In genomic region chr3:50515565-50516047, GRCh38 we compare ENCODE assay signal across 8 cellular contexts. TPM values are rescaled to one million over a fixed set of nuclear protein-coding genes. Genes with fewer than 3 reads are reported as not detected.
A peak's percentile ranks its signal among the peaks of the same experiment; 100 is the strongest.
DNase-seq lines count a peak whose midpoint lies in the region; ATAC-seq, FAIRE-seq and TF ChIP-seq lines count a peak whose summit lies in the region.

No MANE protein-coding gene starts in this region.

- in situ Hi-C loops in Caki2 (cut with HindIII; ENCODE audit: low pct_unique_long_range_greater_than_20kb, low sequenced_read_pairs), result no loop called here

- no peak for TF ChIP-seq POLR2A in endothelial cell of umbilical vein (IDR thresholded peaks at IDR 0.05; ENCODE audit: low read depth, low read length)

- intact Hi-C loops in endothelial cell of umbilical vein (cut with micrococcal nuclease), result no loop called here

- no peaks in the 10 kb centered on the region for H3K9me3 ChIP-seq in endothelial cell of umbilical vein (replicated peaks; ENCODE audit: control insufficient read depth, insufficient read depth, low read length)

- dilution Hi-C loops in endothelial cell of umbilical vein (cut with MboI; ENCODE audit: extremely low pct_ligation_motif_present, low sequenced_read_pairs), result no loop called here

- H3K4me3 ChIP-seq in endothelial cell of umbilical vein (replicated peaks in 1 of 3; ENCODE audit: insufficient read depth in 1 of 3, low read depth in 1 of 3, low read length in 3 of 3), result no peak overlapping the region

- no peaks in the 10 kb centered on the region for H3K9me1 ChIP-seq in endothelial cell of umbilical vein (replicated peaks; ENCODE audit: control insufficient read depth, extremely low read depth, insufficient read depth, low read length)

- H3K9me3 Mint-ChIP-seq in natural killer cell treated with Interleukin-12 subunit alpha and Interleukin-12 subunit beta and Interleukin-15 and Interleukin-18, amount 100 ng/mL, for 72 hours, result no peaks in the 10 kb centered on the region

- POLR2A ChIA-PET in endothelial cell of umbilical vein (lab: Charles Lee), result no interaction called here

- no peaks in the 10 kb centered on the region for H3K27me3 ChIP-seq in endothelial cell of umbilical vein (ENCODE audit: control insufficient read depth in 2 of 2, insufficient read depth in 2 of 2, low read length in 2 of 2)

- TF ChIP-seq CTCF in endothelial cell of umbilical vein (IDR thresholded peaks at IDR 0.05; ENCODE audit: extremely low read depth in 1 of 2, insufficient read depth in 1 of 2, low read depth in 1 of 2, low read length in 2 of 2), result no peak

- peak; percentile 2 for DNase-seq in Caki2 (ENCODE audit: low read depth)
- DNase-seq in NCI-H82 (lab: John Stamatoyannopoulos, UW), result peak; percentile 88
- peak; percentile 28 for DNase-seq in endothelial cell of umbilical vein (ENCODE audit: low read depth, low spot score)
- no peak for DNase-seq in natural killer cell treated with Interleukin-12 subunit alpha and Interleukin-12 subunit beta and Interleukin-15 and Interleukin-18, amount 100 ng/mL, for 72 hours (ENCODE audit: low spot score)
- DNase-seq in activated CD4-positive, alpha-beta T cell treated with anti-CD3 and anti-CD28 coated beads for 48 hours, result no peak
- DNase-seq in GM19238 (ENCODE audit: insufficient read length, low spot score), result no peak
- DNase-seq in kidney tubule cell (ENCODE audit: low spot score), result no peak
- no peak for DNase-seq in AG08396 (ENCODE audit: low spot score)

- H2AFZ ChIP-seq in endothelial cell of umbilical vein (ENCODE audit: low read depth, low read length), result peak overlapping the region; percentile 50

- FAIRE-seq in endothelial cell of umbilical vein (lab: Jason Lieb, UNC), result peak; percentile 74

- no peak overlapping the region for H3K9ac ChIP-seq in endothelial cell of umbilical vein (replicated peaks; ENCODE audit: extremely low read depth, insufficient read depth, low read length)

- H3K4me2 ChIP-seq in endothelial cell of umbilical vein (ENCODE audit: insufficient read depth, low read length), result no peak overlapping the region

- no peaks in the 10 kb centered on the region for H3K27me3 Mint-ChIP-seq in natural killer cell treated with Interleukin-12 subunit alpha and Interleukin-12 subunit beta and Interleukin-15 and Interleukin-18, amount 100 ng/mL, for 72 hours

- H3K36me3 ChIP-seq in endothelial cell of umbilical vein (ENCODE audit: control insufficient read depth in 2 of 2, extremely low read depth in 1 of 2, insufficient read depth in 2 of 2, low read length in 2 of 2), result no peaks in the 10 kb centered on the region

- no peaks in the 10 kb centered on the region for H3K79me2 ChIP-seq in endothelial cell of umbilical vein (ENCODE audit: control insufficient read depth, insufficient read depth, low read length)

- H3K36me3 Mint-ChIP-seq in natural killer cell treated with Interleukin-12 subunit alpha and Interleukin-12 subunit beta and Interleukin-15 and Interleukin-18, amount 100 ng/mL, for 72 hours, result no peaks in the 10 kb centered on the region

- H3K27ac Mint-ChIP-seq in natural killer cell treated with Interleukin-12 subunit alpha and Interleukin-12 subunit beta and Interleukin-15 and Interleukin-18, amount 100 ng/mL, for 72 hours, result no peak overlapping the region

- peak; percentile 29 to 70 for ATAC-seq in natural killer cell treated with Interleukin-12 subunit alpha and Interleukin-12 subunit beta and Interleukin-15 and Interleukin-18, amount 100 ng/mL, for 72 hours

- no peak overlapping the region for H3K4me3 Mint-ChIP-seq in natural killer cell treated with Interleukin-12 subunit alpha and Interleukin-12 subunit beta and Interleukin-15 and Interleukin-18, amount 100 ng/mL, for 72 hours

- H3K4me1 ChIP-seq in endothelial cell of umbilical vein (ENCODE audit: control insufficient read depth, extremely low read depth, insufficient read depth, low read length), result peaks cover 5% of the 10 kb centered on the region

- no TSS peak for BruUV-seq in endothelial cell of umbilical vein (replicated peaks; lab: Mats Ljungman, UMichigan)

- no peaks in the 10 kb centered on the region for H4K20me1 ChIP-seq in endothelial cell of umbilical vein (replicated peaks; ENCODE audit: control insufficient read depth, extremely low read depth, insufficient read depth, low read length)

- no peak overlapping the region for H3K27ac ChIP-seq in endothelial cell of umbilical vein (ENCODE audit: insufficient read depth, low read depth, low read length)

- CTCF ChIA-PET in endothelial cell of umbilical vein (lab: Charles Lee), result interaction anchor here (0.9 to 3.4 kb wide), 3 partner anchors 27 to 100 kb away, joined by 3 to 14 read pairs (median 4); no protein-coding TSS in a partner anchor

- peaks cover 8 to 10% of the 10 kb centered on the region in 2 donors for H3K4me1 Mint-ChIP-seq in natural killer cell treated with Interleukin-12 subunit alpha and Interleukin-12 subunit beta and Interleukin-15 and Interleukin-18, amount 100 ng/mL, for 72 hours (ENCODE audit: low read depth in 2 of 2)

TF ChIP-seq in endothelial cell of umbilical vein, 7 proteins besides CTCF, POLR2A, EP300 and RAD21:
- TF ChIP-seq MYC (IDR thresholded peaks at IDR 0.05; ENCODE audit: low read depth, low read length) (no peak), POLR2AphosphoS5 (IDR thresholded peaks at IDR 0.05; ENCODE audit: insufficient read depth, low read depth, low read length) (no peak), GATA2 (IDR thresholded peaks at IDR 0.05; ENCODE audit: insufficient read depth, insufficient read length, low read depth, low read length) (no peak), MAX (IDR thresholded peaks at IDR 0.05; ENCODE audit: insufficient read depth, insufficient read length) (no peak), FOS (IDR thresholded peaks at IDR 0.05; ENCODE audit: borderline replicate concordance, insufficient read depth, low read length) (no peak), EZH2 (IDR thresholded peaks at IDR 0.05; ENCODE audit: borderline replicate concordance, low read depth, low read length, severe bottlenecking) (no peak), JUN (IDR thresholded peaks at IDR 0.05; ENCODE audit: borderline replicate concordance, insufficient read depth, insufficient read length, low read depth) (no peak)

RNA-seq across cellular contexts. Expression of gene CACNA2D2, which starts 12.2 kb away (rescaled TPM):
- 0.03 TPM in 2 replicates for total RNA-seq in Caki2 (2014; rRNA removed; shearing (Covaris generic); ENCODE audit: low replicate concordance)
- total RNA-seq in endothelial cell of umbilical vein, result not detected in 2 replicates
- 0.15 and 0.21 TPM in 2 replicates for polyA plus RNA-seq in endothelial cell of umbilical vein
- polyA plus RNA-seq in endothelial cell of umbilical vein (2011; cell fraction: cytosol; rRNA removed), result 0.12 and 0.16 TPM in 2 replicates
- polyA plus RNA-seq in endothelial cell of umbilical vein (2011; cell fraction: nucleus; rRNA removed), result 0.12 and 0.17 TPM in 2 replicates
- polyA plus RNA-seq in endothelial cell of umbilical vein (2012), result 0.15 and 0.24 TPM in 2 replicates
- 0.11 and 0.51 TPM in 2 replicates for polyA minus RNA-seq in endothelial cell of umbilical vein
- not detected for polyA minus RNA-seq in endothelial cell of umbilical vein (2011; cell fraction: cytosol; rRNA and poly(A)+ RNA removed)
- polyA minus RNA-seq in endothelial cell of umbilical vein (2011; cell fraction: nucleus; rRNA and poly(A)+ RNA removed), result not detected in 2 replicates
- 1 to 10 TPM; 1.6 to 1.7 TPM for total RNA-seq in natural killer cell treated with Interleukin-12 subunit alpha and Interleukin-12 subunit beta and Interleukin-15 and Interleukin-18, amount 100 ng/mL, for 72 hours

RNA-seq across cellular contexts. Expression of gene C3orf18, which starts 51.9 kb away (rescaled TPM):
- total RNA-seq in Caki2 (2014; rRNA removed; shearing (Covaris generic); ENCODE audit: low replicate concordance), result 3.8 and 7.1 TPM in 2 replicates
- total RNA-seq in endothelial cell of umbilical vein, result 1.7 and 2.6 TPM in 2 replicates
- 2.7 and 2.9 TPM in 2 replicates for polyA plus RNA-seq in endothelial cell of umbilical vein
- polyA plus RNA-seq in endothelial cell of umbilical vein (2011; cell fraction: cytosol; rRNA removed), result 1.9 and 2.2 TPM in 2 replicates
- 4.2 and 5.2 TPM in 2 replicates for polyA plus RNA-seq in endothelial cell of umbilical vein (2011; cell fraction: nucleus; rRNA removed)
- 2.3 and 2.4 TPM in 2 replicates for polyA plus RNA-seq in endothelial cell of umbilical vein (2012)
- polyA minus RNA-seq in endothelial cell of umbilical vein, result 2.2 and 2.3 TPM in 2 replicates
- 0.92 TPM for polyA minus RNA-seq in endothelial cell of umbilical vein (2011; cell fraction: cytosol; rRNA and poly(A)+ RNA removed)
- 0.77 and 1.5 TPM in 2 replicates for polyA minus RNA-seq in endothelial cell of umbilical vein (2011; cell fraction: nucleus; rRNA and poly(A)+ RNA removed)
- 1 to 10 TPM; 5.1 to 6.2 TPM for total RNA-seq in natural killer cell treated with Interleukin-12 subunit alpha and Interleukin-12 subunit beta and Interleukin-15 and Interleukin-18, amount 100 ng/mL, for 72 hours

RNA-seq across cellular contexts. Expression of gene HEMK1, which starts 53.7 kb away (rescaled TPM):
- 13.2 and 25.6 TPM in 2 replicates for total RNA-seq in Caki2 (2014; rRNA removed; shearing (Covaris generic); ENCODE audit: low replicate concordance)
- 12.0 and 15.2 TPM in 2 replicates for total RNA-seq in endothelial cell of umbilical vein
- 14.2 and 15.9 TPM in 2 replicates for polyA plus RNA-seq in endothelial cell of umbilical vein
- polyA plus RNA-seq in endothelial cell of umbilical vein (2011; cell fraction: cytosol; rRNA removed), result 10.9 and 11.8 TPM in 2 replicates
- 43.3 and 45.6 TPM in 2 replicates for polyA plus RNA-seq in endothelial cell of umbilical vein (2011; cell fraction: nucleus; rRNA removed)
- 9.4 and 11.9 TPM in 2 replicates for polyA plus RNA-seq in endothelial cell of umbilical vein (2012)
- 10.5 and 11.2 TPM in 2 replicates for polyA minus RNA-seq in endothelial cell of umbilical vein
- polyA minus RNA-seq in endothelial cell of umbilical vein (2011; cell fraction: cytosol; rRNA and poly(A)+ RNA removed), result 3.8 TPM
- 10.7 and 14.8 TPM in 2 replicates for polyA minus RNA-seq in endothelial cell of umbilical vein (2011; cell fraction: nucleus; rRNA and poly(A)+ RNA removed)
- 10 to 100 TPM; 31.5 to 48.4 TPM for total RNA-seq in natural killer cell treated with Interleukin-12 subunit alpha and Interleukin-12 subunit beta and Interleukin-15 and Interleukin-18, amount 100 ng/mL, for 72 hours

Comparison
In these comparisons a context has a peak if more than half of its experiments do, and no peak if none do; other contexts are left out.
1. DNase-seq: peak in Caki2 (single experiment), NCI-H82 (single experiment) and endothelial cell of umbilical vein (single experiment); none in natural killer cell treated with Interleukin-12 subunit alpha and Interleukin-12 subunit beta and Interleukin-15 and Interleukin-18, amount 100 ng/mL, for 72 hours (single experiment), activated CD4-positive, alpha-beta T cell treated with anti-CD3 and anti-CD28 coated beads for 48 hours (single experiment), GM19238 (single experiment), kidney tubule cell (single experiment) and AG08396 (single experiment).